20 cellular contexts compared by ENCODE assay signal in the genomic region with DNA sequence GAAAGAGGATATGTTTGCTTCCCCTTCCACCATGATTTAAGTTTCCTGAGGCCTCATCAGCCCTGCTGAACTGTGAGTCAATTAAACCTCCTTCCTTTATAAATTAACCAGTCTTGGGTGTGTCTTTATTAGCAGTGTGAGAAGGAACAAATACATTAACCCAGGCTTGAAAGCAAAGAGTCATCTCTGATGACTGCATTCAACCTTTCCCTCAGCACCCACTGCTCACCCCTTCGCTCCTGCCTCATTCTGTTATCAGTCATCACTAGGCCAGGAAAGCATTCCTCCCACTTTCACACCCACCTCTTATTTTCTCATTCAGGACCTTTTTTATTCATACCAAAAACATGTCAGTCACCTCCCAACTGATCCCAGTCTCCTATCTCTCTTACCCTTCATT. TPM values are rescaled to one million over a fixed set of nuclear protein-coding genes. Genes with fewer than 3 reads are reported as not detected.
DNase-seq lines count a peak whose midpoint lies in the region; ATAC-seq, FAIRE-seq and TF ChIP-seq lines count a peak whose summit lies in the region.
"Had no signal": no experiment of that assay in that cellular context is flagged by ENCODE, and none has a peak within 500 bp of the region (broad histone marks: within the 10 kb centered on the region; RNA-seq: fewer than 3 reads in every experiment).

No MANE protein-coding gene starts in this region.

- H3K4me3 ChIP-seq in HEK293 (ENCODE audit: low read depth, low read length), result no peak overlapping the region
- H3K4me3 ChIP-seq in bronchial epithelial cell (ENCODE audit: low read depth, low read length), result no peak overlapping the region
- H3K4me3 ChIP-seq: GM12878 had no signal

- H3K36me3 Mint-ChIP-seq in activated T-cell treated with anti-CD3 and anti-CD28 coated beads, Interleukin-2, amount 50 U/mL, for 4 hours (ENCODE audit: insufficient read depth), result no peaks in the 10 kb centered on the region
- H3K36me3 Mint-ChIP-seq: CD4-positive, CD25-positive, alpha-beta regulatory T cell had no signal

- H3K27me3 ChIP-seq in bronchial epithelial cell (ENCODE audit: control insufficient read depth, insufficient read depth, low read length), result no peaks in the 10 kb centered on the region

- no peak for DNase-seq in activated T-cell treated with anti-CD3 and anti-CD28 coated beads, Interleukin-2, amount 50 U/mL, for 4 hours
- DNase-seq in activated T-cell treated with anti-CD3 and anti-CD28 coated beads for 4 hours, result no peak
- peak; percentile 71 for DNase-seq in bronchial epithelial cell (ENCODE audit: low read depth)
- DNase-seq in mucosa of gallbladder (ENCODE audit: low spot score), result peak; percentile 33
- no peak for DNase-seq in stimulated activated naive CD4-positive, alpha-beta T cell treated with Interleukin-2 at 50 U/mL for 16 hours (lab: John Stamatoyannopoulos, UW)
- DNase-seq in DMS53 (lab: John Stamatoyannopoulos, UW), result no peak
- DNase-seq: AML-193; CD4-positive, CD25-positive, alpha-beta regulatory T cell; DMS79; H9; NCI-H1092; NCI-H2107; NCI-H345; NCI-H526 treated with DMSO at 0.1 percent for 48 hours had no signal

- H3K36me3 ChIP-seq in HEK293 (ENCODE audit: control insufficient read depth in 2 of 2, insufficient read depth in 1 of 2, low read length in 2 of 2), result no peaks in the 10 kb centered on the region
- H3K36me3 ChIP-seq in bronchial epithelial cell (ENCODE audit: control insufficient read depth, insufficient read depth, low read length), result no peaks in the 10 kb centered on the region

- no peaks in the 10 kb centered on the region for H3K4me1 ChIP-seq in HEK293 (ENCODE audit: control insufficient read depth, insufficient read depth, low read length)

- peaks cover 9% of the 10 kb centered on the region for H3K27me3 Mint-ChIP-seq in activated T-cell treated with anti-CD3 and anti-CD28 coated beads, Interleukin-2, amount 50 U/mL, for 4 hours (ENCODE audit: low read depth)

- TF ChIP-seq CTCF in HEK293 (tag by site-specific recombination; IDR thresholded peaks at IDR 0.05), result no peak
- no peak for TF ChIP-seq CTCF in bronchial epithelial cell (IDR thresholded peaks at IDR 0.05; ENCODE audit: insufficient read depth, low read length, severe bottlenecking)

- POLR2A ChIA-PET in HEK293 (lab: Yijun Ruan, JAX), result no interaction called here

- peaks cover 7% of the 10 kb centered on the region for H3K4me1 Mint-ChIP-seq in activated T-cell treated with anti-CD3 and anti-CD28 coated beads, Interleukin-2, amount 50 U/mL, for 4 hours (ENCODE audit: low read depth)
- H3K4me1 Mint-ChIP-seq: CD4-positive, CD25-positive, alpha-beta regulatory T cell; H9 had no signal

- CTCF ChIA-PET in HEK293 (lab: Yijun Ruan, JAX), result no interaction called here

- H3K4me3 Mint-ChIP-seq in activated T-cell treated with anti-CD3 and anti-CD28 coated beads, Interleukin-2, amount 50 U/mL, for 4 hours, result no peak overlapping the region
- H3K4me3 Mint-ChIP-seq: CD4-positive, CD25-positive, alpha-beta regulatory T cell; H9 had no signal

- H3K9me3 ChIP-seq in HEK293 (ENCODE audit: control insufficient read depth, insufficient read depth, low read depth, low read length), result no peaks in the 10 kb centered on the region

- ATAC-seq in activated T-cell treated with anti-CD3 and anti-CD28 coated beads, Interleukin-2, amount 50 U/mL, for 4 hours, result peak; percentile 37 to 84
- ATAC-seq: GM12878, HepG2 had no signal

- H3K27ac ChIP-seq in HEK293 (ENCODE audit: extremely low read depth, low read depth, low read length), result no peak overlapping the region
- H3K27ac ChIP-seq: KMS-11 had no signal

- H3K9me3 Mint-ChIP-seq in activated T-cell treated with anti-CD3 and anti-CD28 coated beads, Interleukin-2, amount 50 U/mL, for 4 hours, result peaks cover 9% of the 10 kb centered on the region

- FAIRE-seq in bronchial epithelial cell (lab: Jason Lieb, UNC), result no peak
- FAIRE-seq: GM12878, HepG2 had no signal

TF ChIP-seq in HEK293, 187 proteins besides CTCF, POLR2A, EP300 and RAD21:
- no peak for TF ChIP-seq OSR2 (tag by site-specific recombination; IDR thresholded peaks at IDR 0.05)
- TF ChIP-seq ZNF121 (tag by site-specific recombination; IDR thresholded peaks at IDR 0.05), result no peak
- TF ChIP-seq EGR2 (tag by site-specific recombination; IDR thresholded peaks at IDR 0.05; ENCODE audit: low read depth), result peak; percentile 69

RNA-seq across cellular contexts. Expression of a gene that starts 59.6 kb away (rescaled TPM):
- under 1 TPM in 2 of 3 donors, not detected in 1; 0.08 to 0.16 TPM for total RNA-seq in activated T-cell treated with anti-CD3 and anti-CD28 coated beads, Interleukin-2, amount 50 U/mL, for 4 hours
- total RNA-seq in bronchial epithelial cell (not detected in 2 replicates), mucosa of gallbladder (54.0 TPM)
- total RNA-seq: CD4-positive, CD25-positive, alpha-beta regulatory T cell; G401; HepG2; MCF 10A had no signal

Comparison
In these comparisons a context has a peak if more than half of its experiments do, and no peak if none do; other contexts are left out.
1. DNase-seq: peak in bronchial epithelial cell (single experiment) and mucosa of gallbladder (single experiment); none in activated T-cell treated with anti-CD3 and anti-CD28 coated beads, Interleukin-2, amount 50 U/mL, for 4 hours (single experiment), activated T-cell treated with anti-CD3 and anti-CD28 coated beads for 4 hours (single experiment), stimulated activated naive CD4-positive, alpha-beta T cell treated with Interleukin-2 at 50 U/mL for 16 hours (single experiment) and DMS53 (single experiment).
2. RNA of a gene that starts 59.6 kb away (total RNA-seq): 54.0 TPM in mucosa of gallbladder (single experiment); 0.08 to 0.16 TPM in activated T-cell treated with anti-CD3 and anti-CD28 coated beads, Interleukin-2, amount 50 U/mL, for 4 hours and not detected in bronchial epithelial cell; every median in the first group is over 10 times any median in the second.